In genomic region chr17:43661699-43662431, GRCh38 we compare ENCODE assay signal across 8 cellular contexts. TPM values are rescaled to one million over a fixed set of nuclear protein-coding genes. Genes with fewer than 3 reads are reported as not detected.
DNase-seq lines count a peak whose midpoint lies in the region; ATAC-seq and TF ChIP-seq lines count a peak whose summit lies in the region.

Gene MEOX1 (minus strand): TSS chr17:43661922. CDS start chr17:43661534, 388 bp downstream.

- H3K79me2 ChIP-seq in mesendoderm (ENCODE audit: control insufficient read depth, insufficient read depth, low read length) = no peaks in the 10 kb centered on the region

- H3K56ac ChIP-seq in mesendoderm (ENCODE audit: low read length) = peak within 1 kb of the TSS; percentile 0

- in situ Hi-C loops in astrocyte of the cerebellum (cut with HindIII; ENCODE audit: low sequenced_read_pairs) = no loop called here

- CTCF ChIA-PET in AG04450 (lab: Charles Lee) = no interaction called here

- WGBS in HUES64 = 61% methylated on average over 6 of the region's 8 CpGs
- no CpG with 5 or more reads among the region's 8 CpGs for whole genome bisulfite sequencing in mesendoderm (ENCODE audit: extremely low coverage, insufficient coverage, low lambda C conversion rate)

- no peak within 1 kb of the TSS for H4K5ac ChIP-seq in mesendoderm (ENCODE audit: low read length)

- no peak within 1 kb of the TSS for H3K27ac ChIP-seq in AG04450 (ENCODE audit: low read depth, low read length)
- H3K27ac ChIP-seq in HUES64 (ENCODE audit: low read depth, low read length) = 0 out of 2 replicates have a peak within 1 kb of the TSS, but pooled peaks have one; percentile 22
- H3K27ac ChIP-seq in mesendoderm (ENCODE audit: low read depth, low read length) = no peak within 1 kb of the TSS

- no peak within 1 kb of the TSS for H3K9ac ChIP-seq in HUES64 (ENCODE audit: low read depth, low read length)
- H3K9ac ChIP-seq in mesendoderm (ENCODE audit: low read length) = no peak within 1 kb of the TSS

- H3K9me3 ChIP-seq in AG04450 (ENCODE audit: control insufficient read depth, insufficient read depth, low read length) (no peaks in the 10 kb centered on the region; the same call in 1 of the 2 replicates), HUES64 (ENCODE audit: insufficient read depth, low read depth, low read length) (no peaks in the 10 kb centered on the region)

- no peak within 1 kb of the TSS for H3K4me2 ChIP-seq in mesendoderm (ENCODE audit: low read length)

- no peak within 1 kb of the TSS for H3K18ac ChIP-seq in mesendoderm (ENCODE audit: low read length)

- H3K4me3 ChIP-seq in AG04450 (ENCODE audit: low read depth, low read length) = peak within 1 kb of the TSS; percentile 1; the same call in 1 of the 2 replicates
- H3K4me3 ChIP-seq in HUES64 (ENCODE audit: low read length) = no peak within 1 kb of the TSS
- no peak within 1 kb of the TSS for H3K4me3 ChIP-seq in astrocyte of the cerebellum (ENCODE audit: low read depth, low read length)
- H3K4me3 ChIP-seq in mesendoderm (ENCODE audit: low read length) = no peak within 1 kb of the TSS

- H3K27me3 ChIP-seq in AG04450 (ENCODE audit: control insufficient read depth, insufficient read depth, low read length) = peaks cover 2% of the 10 kb centered on the region
- no peaks in the 10 kb centered on the region for H3K27me3 ChIP-seq in HUES64 (ENCODE audit: insufficient read depth, low read length)
- no peaks in the 10 kb centered on the region for H3K27me3 ChIP-seq in mesendoderm (ENCODE audit: insufficient read depth, low read length, poor library complexity)

- DNase-seq in AG04450 (ENCODE audit: low read depth, low spot score) (no peak), astrocyte of the cerebellum (ENCODE audit: low read depth) (peak; percentile 37), mesendoderm (peak; percentile 47), NCI-H1694 treated with DMSO at 0.1 percent for 48 hours (lab: John Stamatoyannopoulos, UW) (no peak), NCI-H1105 (lab: John Stamatoyannopoulos, UW) (no peak), NCI-H2196 (lab: John Stamatoyannopoulos, UW; ENCODE audit: unreplicated experiment) (no peak)

- no peak within 1 kb of the TSS for H4K8ac ChIP-seq in mesendoderm (ENCODE audit: low read depth, low read length)

- H3K36me3 ChIP-seq in HUES64 (ENCODE audit: insufficient read depth, low read length) = no peaks in the 10 kb centered on the region
- H3K36me3 ChIP-seq in mesendoderm (ENCODE audit: control insufficient read depth, insufficient read depth, low read length) = no peaks in the 10 kb centered on the region

- H3K4me1 ChIP-seq in HUES64 (ENCODE audit: insufficient read depth, low read length) (peaks cover 22% of the 10 kb centered on the region), mesendoderm (ENCODE audit: control insufficient read depth, low read depth, low read length) (no peaks in the 10 kb centered on the region)

- no peak within 1 kb of the TSS for H3K4ac ChIP-seq in mesendoderm (ENCODE audit: low read depth, low read length)

- no peak within 1 kb of the TSS for H2AK5ac ChIP-seq in mesendoderm (ENCODE audit: low read length)

- no peak within 1 kb of the TSS for H2BK5ac ChIP-seq in mesendoderm (ENCODE audit: low read length)

- no peak for TF ChIP-seq CTCF in AG04450 (IDR thresholded peaks at IDR 0.05; ENCODE audit: low read depth, low read length)
- TF ChIP-seq CTCF in astrocyte of the cerebellum (IDR thresholded peaks at IDR 0.05; ENCODE audit: low read depth, low read length, missing control alignments) = no peak

- H3K23ac ChIP-seq in mesendoderm (ENCODE audit: low read length) = no peak within 1 kb of the TSS

- no peak within 1 kb of the TSS for H2BK15ac ChIP-seq in mesendoderm (replicated peaks; ENCODE audit: low read depth)

- H3K79me1 ChIP-seq in mesendoderm (ENCODE audit: low read length) = no peaks in the 10 kb centered on the region

- H2BK120ac ChIP-seq in mesendoderm (ENCODE audit: low read depth, low read length) = no peak within 1 kb of the TSS

- ATAC-seq in HG02884 (IDR thresholded peaks at IDR 0.05; ENCODE audit: unreplicated experiment) = no peak

- POLR2A ChIA-PET in AG04450 (lab: Yijun Ruan, JAX) = interaction anchor here (0.7 kb wide), 1 partner anchor 14 kb away, joined by 9 read pairs; no protein-coding TSS in a partner anchor

RNA-seq across cellular contexts. Expression of gene MEOX1, which starts in this region (rescaled TPM):
- 0.05 and 0.07 TPM in 2 replicates for polyA plus RNA-seq in AG04450 (2011; rRNA removed)
- 0.13 and 0.18 TPM in 2 replicates for polyA minus RNA-seq in AG04450 (2011; rRNA and poly(A)+ RNA removed)
- polyA plus RNA-seq in HUES64 (2013, experiment 1 of 2) = 0.35 TPM
- 0.51 TPM for polyA plus RNA-seq in HUES64 (2013, experiment 2 of 2)
- polyA plus RNA-seq in mesendoderm (2013, experiment 1 of 2) = 0.04 TPM
- polyA plus RNA-seq in mesendoderm (2013, experiment 2 of 2) = 0.04 TPM

Comparison
In these comparisons a context has a peak if more than half of its experiments do, and no peak if none do; other contexts are left out.
1. DNase-seq: peak in astrocyte of the cerebellum (single experiment) and mesendoderm (single experiment); none in AG04450 (single experiment), NCI-H1694 treated with DMSO at 0.1 percent for 48 hours (single experiment), NCI-H1105 (single experiment) and NCI-H2196 (single experiment).